8 cellular contexts compared by ENCODE assay signal in the genomic region with DNA sequence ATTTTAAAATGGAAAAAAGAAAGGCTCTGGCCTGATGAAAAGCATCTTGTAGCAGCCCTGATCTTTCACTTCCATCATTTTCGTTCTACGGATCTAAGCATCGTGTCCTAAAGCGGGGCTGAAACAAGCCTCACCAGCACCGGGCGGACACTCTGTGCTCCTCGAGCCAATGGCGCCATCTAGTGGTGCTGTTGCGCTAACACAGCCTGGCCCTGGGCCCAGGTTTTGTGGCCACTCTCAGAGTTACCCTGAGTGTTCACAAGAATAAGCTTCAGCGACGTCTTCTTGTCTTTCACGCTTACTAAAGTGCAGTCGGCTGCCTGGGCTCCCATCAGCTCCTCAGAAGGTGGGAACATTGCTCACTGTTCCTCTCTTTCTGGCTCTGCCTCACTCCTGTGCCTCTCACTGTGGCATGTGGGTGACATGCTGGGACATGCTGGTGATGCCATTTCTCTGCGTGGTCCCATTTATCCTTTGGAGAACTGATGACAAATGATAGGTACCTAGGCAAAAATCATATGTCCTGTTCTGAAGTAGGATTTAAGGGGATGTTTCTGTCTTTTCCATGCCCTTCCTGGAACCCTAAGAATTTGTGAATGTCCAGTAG. TPM values are rescaled to one million over a fixed set of nuclear protein-coding genes. Genes with fewer than 3 reads are reported as not detected.
DNase-seq lines count a peak whose midpoint lies in the region; ATAC-seq, FAIRE-seq and TF ChIP-seq lines count a peak whose summit lies in the region.

No MANE protein-coding gene starts in this region.

- H3K4me3 Mint-ChIP-seq in T-helper 2 cell treated with Interferon-gamma antibody and Interleukin-4, amounts not matched to agents 5 μg/mL and 100 μg/mL, for 36 hours, result no peak overlapping the region
- no peak overlapping the region for H3K4me3 Mint-ChIP-seq in astrocyte (ENCODE audit: unreplicated experiment)

- H4K20me1 ChIP-seq in astrocyte (ENCODE audit: insufficient read depth, low read length), result no peaks in the 10 kb centered on the region

- WGBS in spleen, 5 donors, result 8 to 10% (median 9%) methylated on average over 14 of the region's 14 CpGs

- FAIRE-seq in astrocyte (lab: Jason Lieb, UNC), result no peak

- peaks cover 6% of the 10 kb centered on the region for H3K4me1 Mint-ChIP-seq in T-helper 2 cell treated with Interferon-gamma antibody and Interleukin-4, amounts not matched to agents 5 μg/mL and 100 μg/mL, for 36 hours (ENCODE audit: low read depth)
- no peaks in the 10 kb centered on the region for H3K4me1 Mint-ChIP-seq in astrocyte (ENCODE audit: low read depth, unreplicated experiment)

- H3K27me3 ChIP-seq in astrocyte (ENCODE audit: insufficient read depth, low read length) (peaks cover 3% of the 10 kb centered on the region), spleen (replicated peaks in 1 of 7) (peaks cover 0 to 54% (median 3%) of the 10 kb centered on the region in 7 donors)

- H3K4me1 ChIP-seq in astrocyte (ENCODE audit: insufficient read depth, low read length), result no peaks in the 10 kb centered on the region
- peaks cover 0 to 13% (median 3%) of the 10 kb centered on the region in 6 donors for H3K4me1 ChIP-seq in spleen

- H2AFZ ChIP-seq in astrocyte (ENCODE audit: low read depth, low read length), result peak overlapping the region; percentile 30

- no peaks in the 10 kb centered on the region for H3K9me3 ChIP-seq in astrocyte (ENCODE audit: insufficient read depth, low read depth, low read length)
- H3K9me3 ChIP-seq in spleen, result no peaks in the 10 kb centered on the region

- H3K36me3 ChIP-seq in astrocyte (ENCODE audit: insufficient read depth, low read length) (no peaks in the 10 kb centered on the region), spleen (no peaks in the 10 kb centered on the region)

- TF ChIP-seq POLR2A in spleen (IDR thresholded peaks at IDR 0.05), result no peak

- no peak overlapping the region for H3K9ac ChIP-seq in astrocyte (ENCODE audit: low read length)

- intact Hi-C loops in spleen (cut with DNase I; ENCODE audit: low total_unique reads), result loop anchor here (5.0 to 10.0 kb wide), 2 partner anchors 112 to 394 kb away; no protein-coding TSS in a partner anchor

- H3K27ac Mint-ChIP-seq in T-helper 2 cell treated with Interferon-gamma antibody and Interleukin-4, amounts not matched to agents 5 μg/mL and 100 μg/mL, for 36 hours, result no peak overlapping the region
- peak overlapping the region; percentile 1 for H3K27ac Mint-ChIP-seq in astrocyte (ENCODE audit: unreplicated experiment)

- H3K79me2 ChIP-seq in astrocyte (ENCODE audit: insufficient read depth, low read length), result no peaks in the 10 kb centered on the region

- peak; percentile 96 for ATAC-seq in HG02642 (IDR thresholded peaks at IDR 0.05; ENCODE audit: poor library complexity, unreplicated experiment)

- H3K36me3 Mint-ChIP-seq in T-helper 2 cell treated with Interferon-gamma antibody and Interleukin-4, amounts not matched to agents 5 μg/mL and 100 μg/mL, for 36 hours (ENCODE audit: low read depth), result no peaks in the 10 kb centered on the region
- no peaks in the 10 kb centered on the region for H3K36me3 Mint-ChIP-seq in astrocyte (ENCODE audit: low read depth, unreplicated experiment)

- DNase-seq in NK-92 treated with Interleukin-12 subunit alpha and Interleukin-12 subunit beta, amount 100 ng/mL, for 24 hours (lab: John Stamatoyannopoulos, UW), result peak; percentile 59
- DNase-seq in NK-92 (lab: John Stamatoyannopoulos, UW; ENCODE audit: unreplicated experiment), result no peak
- DNase-seq in NCI-H1092 treated with DMSO at 0.1 percent for 48 hours (lab: John Stamatoyannopoulos, UW), result peak; percentile 70
- DNase-seq in T-helper 2 cell treated with Interferon-gamma antibody and Interleukin-4, amounts not matched to agents 5 μg/mL and 100 μg/mL, for 36 hours (ENCODE audit: low spot score), result peak; percentile 65
- DNase-seq in astrocyte (ENCODE audit: low read depth), result peak; percentile 25
- DNase-seq in hypothalamus (lab: John Stamatoyannopoulos, UW), result peak in 49 of 51 donors; percentile 9 to 88 (median 58)
- DNase-seq in spleen, result peak; percentile 93

- no peak overlapping the region for H3K4me2 ChIP-seq in astrocyte (ENCODE audit: low read length)

- peaks cover 21% of the 10 kb centered on the region for H3K27me3 Mint-ChIP-seq in T-helper 2 cell treated with Interferon-gamma antibody and Interleukin-4, amounts not matched to agents 5 μg/mL and 100 μg/mL, for 36 hours (ENCODE audit: low read depth)
- H3K27me3 Mint-ChIP-seq in astrocyte (ENCODE audit: low read depth, unreplicated experiment), result peaks cover 12% of the 10 kb centered on the region

- TF ChIP-seq CTCF in astrocyte (IDR thresholded peaks at IDR 0.05; ENCODE audit: insufficient read depth, low read depth, low read length) (peak; percentile 96), spleen (IDR thresholded peaks at IDR 0.05 in 8 of 11, conservative IDR thresholded peaks at IDR 0.05 in 3 of 11) (peak; percentile 76 to 97 (median 95))

- no peaks in the 10 kb centered on the region for H3K9me3 Mint-ChIP-seq in T-helper 2 cell treated with Interferon-gamma antibody and Interleukin-4, amounts not matched to agents 5 μg/mL and 100 μg/mL, for 36 hours
- no peaks in the 10 kb centered on the region for H3K9me3 Mint-ChIP-seq in astrocyte (ENCODE audit: unreplicated experiment)

- H3K4me3 ChIP-seq in astrocyte (ENCODE audit: insufficient read depth, low read depth, low read length), result no peak overlapping the region
- no peak overlapping the region for H3K4me3 ChIP-seq in spleen

- H3K27ac ChIP-seq in astrocyte (ENCODE audit: low read depth, low read length) (no peak overlapping the region), spleen (no peak overlapping the region)

RNA-seq across cellular contexts. Expression of a gene that starts 32.7 kb away (rescaled TPM):
- not detected in 2 replicates for total RNA-seq in astrocyte
- total RNA-seq in spleen, result not detected
- not detected for polyA plus RNA-seq in spleen

RNA-seq across cellular contexts. Expression of a gene that starts 41.0 kb away (rescaled TPM):
- 0.17 and 0.18 TPM in 2 replicates for total RNA-seq in astrocyte
- total RNA-seq in spleen, result not detected
- polyA plus RNA-seq in spleen, result not detected
